Comparison of ENCODE assay signal across 17 cellular contexts in the genomic region with DNA sequence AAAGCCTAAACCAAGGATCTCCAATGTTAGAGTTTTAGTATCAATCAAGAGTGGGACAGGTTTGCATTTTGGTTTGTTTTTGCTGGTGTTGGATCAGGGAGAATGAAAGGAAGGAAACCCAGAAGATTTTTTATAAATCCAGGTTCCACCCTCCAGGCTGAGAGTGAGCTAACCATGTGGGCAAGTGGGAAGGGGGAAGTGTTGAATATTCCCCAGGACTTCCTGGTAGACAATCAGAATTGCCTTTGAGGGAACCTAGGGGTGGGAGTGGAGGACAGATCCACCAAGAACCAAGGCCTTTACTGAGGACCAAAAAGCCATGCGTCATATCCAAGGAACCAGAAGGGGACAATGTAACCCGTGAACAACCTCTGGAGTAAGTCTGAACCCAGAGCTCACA. TPM values are rescaled to one million over a fixed set of nuclear protein-coding genes. Genes with fewer than 3 reads are reported as not detected.
A peak's percentile ranks its signal among the peaks of the same experiment; 100 is the strongest.
DNase-seq lines count a peak whose midpoint lies in the region; ATAC-seq and TF ChIP-seq lines count a peak whose summit lies in the region.
"Had no signal": no experiment of that assay in that cellular context is flagged by ENCODE, and none has a peak within 500 bp of the region (broad histone marks: within the 10 kb centered on the region; RNA-seq: fewer than 3 reads in every experiment).

No MANE protein-coding gene starts in this region.

- intact Hi-C loops in vagina (cut with DNase I): no loop called here

- TF ChIP-seq POLR2A in vagina (IDR thresholded peaks at IDR 0.05): no peak

- H4K20me1 ChIP-seq in hepatocyte (ENCODE audit: insufficient read depth, poor library complexity, severe bottlenecking): no peaks in the 10 kb centered on the region

- H2BK15ac ChIP-seq in neuronal stem cell (ENCODE audit: low read length): no peak overlapping the region

- peaks cover 8% of the 10 kb centered on the region for H3K4me1 Mint-ChIP-seq in T-helper 17 cell

- H3K9me3 ChIP-seq in T-helper 17 cell (ENCODE audit: control insufficient read depth, low read length, poor library complexity, severe bottlenecking) (no peaks in the 10 kb centered on the region), hepatocyte (ENCODE audit: low read depth) (no peaks in the 10 kb centered on the region), neuronal stem cell (replicated peaks in 1 of 2; ENCODE audit: control insufficient read depth in 2 of 2, insufficient read depth in 1 of 2, low read depth in 1 of 2, low read length in 2 of 2) (no peaks in the 10 kb centered on the region), vagina (no peaks in the 10 kb centered on the region)
- H3K9me3 ChIP-seq: A549, BE2C had no signal

- no peaks in the 10 kb centered on the region for H3K36me3 ChIP-seq in hepatocyte (replicated peaks; ENCODE audit: insufficient read depth, low read depth)
- H3K36me3 ChIP-seq in neuronal stem cell (replicated peaks in 1 of 2; ENCODE audit: control insufficient read depth in 2 of 2, insufficient read depth in 2 of 2, low read length in 2 of 2): no peaks in the 10 kb centered on the region
- no peaks in the 10 kb centered on the region for H3K36me3 ChIP-seq in vagina
- H3K36me3 ChIP-seq: BE2C had no signal

- no peaks in the 10 kb centered on the region for H3K9me2 ChIP-seq in hepatocyte (replicated peaks; ENCODE audit: insufficient read depth)

- H3K14ac ChIP-seq in neuronal stem cell (ENCODE audit: low read length): no peak overlapping the region

- peak overlapping the region; percentile 14 for H3K27ac Mint-ChIP-seq in T-helper 17 cell
- H3K27ac Mint-ChIP-seq: CD8-positive, alpha-beta T cell; HFFc6 had no signal

- no peak overlapping the region for H3K4me3 Mint-ChIP-seq in T-helper 17 cell
- H3K4me3 Mint-ChIP-seq: CD8-positive, alpha-beta T cell; HFFc6 had no signal

- no peak overlapping the region for H2BK12ac ChIP-seq in neuronal stem cell (ENCODE audit: low read length)

- no peak overlapping the region for H4K8ac ChIP-seq in neuronal stem cell (ENCODE audit: low read depth, low read length)

- no peak overlapping the region for H4K91ac ChIP-seq in neuronal stem cell (ENCODE audit: low read depth, low read length, poor library complexity)

- no peak overlapping the region for H3K4me3 ChIP-seq in hepatocyte
- H3K4me3 ChIP-seq in neuronal stem cell (ENCODE audit: low read length in 2 of 2): no peak overlapping the region
- H3K4me3 ChIP-seq in vagina: no peak overlapping the region
- H3K4me3 ChIP-seq: A549, GM12878 had no signal

- H3K9ac ChIP-seq in neuronal stem cell (ENCODE audit: low read depth, low read length, poor library complexity): no peak overlapping the region

- no peaks in the 10 kb centered on the region for H3K36me3 Mint-ChIP-seq in T-helper 17 cell (ENCODE audit: low read depth)
- H3K36me3 Mint-ChIP-seq: CD8-positive, alpha-beta T cell had no signal

- no peak overlapping the region for H3K23ac ChIP-seq in neuronal stem cell (ENCODE audit: low read depth, low read length, poor library complexity)

- no peak for ATAC-seq in T-helper 17 cell
- ATAC-seq: A549; CD8-positive, alpha-beta T cell had no signal

- H3K4me1 ChIP-seq in hepatocyte (ENCODE audit: insufficient read depth): peaks cover 6% of the 10 kb centered on the region
- no peaks in the 10 kb centered on the region for H3K4me1 ChIP-seq in neuronal stem cell (ENCODE audit: control insufficient read depth in 2 of 2, insufficient read depth in 1 of 2, low read depth in 1 of 2, low read length in 2 of 2)
- peaks cover 6% of the 10 kb centered on the region for H3K4me1 ChIP-seq in vagina
- H3K4me1 ChIP-seq: A549, BE2C had no signal

- H3K27me3 ChIP-seq in hepatocyte (no peaks in the 10 kb centered on the region), neuronal stem cell (ENCODE audit: control insufficient read depth in 3 of 3, insufficient read depth in 3 of 3, low read depth in 1 of 3, low read length in 3 of 3) (no peaks in the 10 kb centered on the region), vagina (no peaks in the 10 kb centered on the region)
- H3K27me3 ChIP-seq: BE2C had no signal

- no peak overlapping the region for H3K4ac ChIP-seq in neuronal stem cell (ENCODE audit: low read length)

- 91% methylated on average over 2 of the region's 2 CpGs for WGBS in hepatocyte (ENCODE audit: low lambda C conversion rate, missing lambda C conversion rate)
- no CpG with 5 or more reads among the region's 2 CpGs for WGBS in neuronal stem cell (ENCODE audit: extremely low coverage in 2 of 2, insufficient read length in 2 of 2, insufficient replicate concordance in 1 of 2), 2 donors

- H3K79me1 ChIP-seq in neuronal stem cell (ENCODE audit: low read depth, low read length): no peaks in the 10 kb centered on the region

- DNase-seq in CD1c-positive myeloid dendritic cell (ENCODE audit: extremely low spot score): peak; percentile 45
- no peak for DNase-seq in T-helper 17 cell
- no peak for DNase-seq in hepatocyte (ENCODE audit: low spot score)
- DNase-seq in neuronal stem cell (ENCODE audit: low spot score): no peak
- no peak for DNase-seq in pons (ENCODE audit: low spot score)
- DNase-seq in vagina (ENCODE audit: extremely low spot score in 2 of 2): no peak
- no peak for DNase-seq in A172 (ENCODE audit: low spot score)
- no peak for DNase-seq in medulla oblongata (ENCODE audit: extremely low spot score)
- DNase-seq: BE2C; CD8-positive, alpha-beta T cell; COR-L47; DMS79; HCEC 1CT; HFFc6 had no signal

- no peak overlapping the region for H3K18ac ChIP-seq in neuronal stem cell (ENCODE audit: low read length)

- H3K27me3 Mint-ChIP-seq in T-helper 17 cell: no peaks in the 10 kb centered on the region

- no peak overlapping the region for H2BK5ac ChIP-seq in neuronal stem cell (ENCODE audit: low read length)

- H2AFZ ChIP-seq in hepatocyte (no peak overlapping the region), neuronal stem cell (ENCODE audit: low read length) (no peak overlapping the region)

- H3K79me2 ChIP-seq in hepatocyte: no peaks in the 10 kb centered on the region

- H3K4me2 ChIP-seq in hepatocyte: no peak overlapping the region
- no peak overlapping the region for H3K4me2 ChIP-seq in neuronal stem cell (ENCODE audit: insufficient read depth, low read length, poor library complexity, severe bottlenecking)
- H3K4me2 ChIP-seq: A549 had no signal

- TF ChIP-seq CTCF in hepatocyte (IDR thresholded peaks at IDR 0.05; ENCODE audit: poor library complexity) (no peak), vagina (IDR thresholded peaks at IDR 0.05) (no peak)

- H2BK120ac ChIP-seq in neuronal stem cell (ENCODE audit: low read depth, low read length): no peak overlapping the region

- peak overlapping the region; percentile 23 for H2AK5ac ChIP-seq in neuronal stem cell (ENCODE audit: low read depth, low read length)

- H3K27ac ChIP-seq in hepatocyte: peak overlapping the region; percentile 52
- no peak overlapping the region for H3K27ac ChIP-seq in neuronal stem cell (replicated peaks; ENCODE audit: low read length)
- no peak overlapping the region for H3K27ac ChIP-seq in vagina
- H3K27ac ChIP-seq: A549, C4-2B had no signal

RNA-seq across cellular contexts. Expression of gene PIK3R1, which starts 33.5 kb away (rescaled TPM):
- total RNA-seq in T-helper 17 cell (100 to 1,000 TPM; 212 to 306 TPM), hepatocyte (86.3 and 109 TPM in 2 replicates), vagina (134 TPM)
- polyA plus RNA-seq in hepatocyte: 36.4 and 38.9 TPM in 2 replicates
- polyA plus RNA-seq in neuronal stem cell (2013, experiment 1 of 2): 14.0 TPM
- polyA plus RNA-seq in neuronal stem cell (2013, experiment 2 of 2): 14.2 TPM
- total RNA-seq in A172 (2014; rRNA removed; shearing (Covaris generic)): 11.4 and 15.2 TPM in 2 replicates
